ENCODE assay signal across 1 cellular context in the genomic region with DNA sequence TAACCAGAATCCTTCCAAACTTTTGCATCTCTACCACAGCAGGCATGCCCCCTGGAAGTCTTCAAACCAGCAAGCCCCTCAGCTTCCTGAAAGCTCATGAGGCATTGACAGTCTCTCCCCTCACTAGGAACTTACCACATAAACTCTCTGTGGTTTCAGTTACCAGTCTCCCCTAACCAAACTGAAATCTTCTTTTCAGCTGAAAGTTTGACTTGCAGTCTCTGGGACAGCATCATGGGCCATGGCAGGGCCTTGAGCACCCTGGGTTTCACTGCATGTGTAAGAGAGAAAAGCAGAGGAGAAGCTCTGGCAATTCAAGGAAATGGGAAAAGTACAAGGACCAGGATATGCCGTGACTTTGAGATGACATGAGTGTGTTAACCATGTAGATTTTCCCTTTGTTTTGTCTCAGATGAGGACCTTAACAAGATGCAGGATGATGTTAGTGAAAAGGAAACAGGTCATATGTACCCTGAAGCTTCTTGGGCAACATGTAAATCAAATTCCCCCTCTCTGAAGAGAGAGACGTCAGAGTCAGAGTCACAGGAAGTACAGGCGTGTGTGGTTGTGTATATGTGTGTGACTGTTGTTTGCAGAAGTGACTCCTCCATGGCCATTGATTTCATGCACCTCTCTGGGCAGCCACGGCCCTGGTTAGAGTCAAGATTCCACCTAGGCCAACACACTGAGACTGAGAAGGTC.
TF ChIP-seq lines count a peak whose summit lies in the region.

No MANE protein-coding gene starts in this region.

TF ChIP-seq in GM23338, 12 proteins besides CTCF, POLR2A, EP300 and RAD21 (continued from another document):
- TF ChIP-seq, protein P1, sequence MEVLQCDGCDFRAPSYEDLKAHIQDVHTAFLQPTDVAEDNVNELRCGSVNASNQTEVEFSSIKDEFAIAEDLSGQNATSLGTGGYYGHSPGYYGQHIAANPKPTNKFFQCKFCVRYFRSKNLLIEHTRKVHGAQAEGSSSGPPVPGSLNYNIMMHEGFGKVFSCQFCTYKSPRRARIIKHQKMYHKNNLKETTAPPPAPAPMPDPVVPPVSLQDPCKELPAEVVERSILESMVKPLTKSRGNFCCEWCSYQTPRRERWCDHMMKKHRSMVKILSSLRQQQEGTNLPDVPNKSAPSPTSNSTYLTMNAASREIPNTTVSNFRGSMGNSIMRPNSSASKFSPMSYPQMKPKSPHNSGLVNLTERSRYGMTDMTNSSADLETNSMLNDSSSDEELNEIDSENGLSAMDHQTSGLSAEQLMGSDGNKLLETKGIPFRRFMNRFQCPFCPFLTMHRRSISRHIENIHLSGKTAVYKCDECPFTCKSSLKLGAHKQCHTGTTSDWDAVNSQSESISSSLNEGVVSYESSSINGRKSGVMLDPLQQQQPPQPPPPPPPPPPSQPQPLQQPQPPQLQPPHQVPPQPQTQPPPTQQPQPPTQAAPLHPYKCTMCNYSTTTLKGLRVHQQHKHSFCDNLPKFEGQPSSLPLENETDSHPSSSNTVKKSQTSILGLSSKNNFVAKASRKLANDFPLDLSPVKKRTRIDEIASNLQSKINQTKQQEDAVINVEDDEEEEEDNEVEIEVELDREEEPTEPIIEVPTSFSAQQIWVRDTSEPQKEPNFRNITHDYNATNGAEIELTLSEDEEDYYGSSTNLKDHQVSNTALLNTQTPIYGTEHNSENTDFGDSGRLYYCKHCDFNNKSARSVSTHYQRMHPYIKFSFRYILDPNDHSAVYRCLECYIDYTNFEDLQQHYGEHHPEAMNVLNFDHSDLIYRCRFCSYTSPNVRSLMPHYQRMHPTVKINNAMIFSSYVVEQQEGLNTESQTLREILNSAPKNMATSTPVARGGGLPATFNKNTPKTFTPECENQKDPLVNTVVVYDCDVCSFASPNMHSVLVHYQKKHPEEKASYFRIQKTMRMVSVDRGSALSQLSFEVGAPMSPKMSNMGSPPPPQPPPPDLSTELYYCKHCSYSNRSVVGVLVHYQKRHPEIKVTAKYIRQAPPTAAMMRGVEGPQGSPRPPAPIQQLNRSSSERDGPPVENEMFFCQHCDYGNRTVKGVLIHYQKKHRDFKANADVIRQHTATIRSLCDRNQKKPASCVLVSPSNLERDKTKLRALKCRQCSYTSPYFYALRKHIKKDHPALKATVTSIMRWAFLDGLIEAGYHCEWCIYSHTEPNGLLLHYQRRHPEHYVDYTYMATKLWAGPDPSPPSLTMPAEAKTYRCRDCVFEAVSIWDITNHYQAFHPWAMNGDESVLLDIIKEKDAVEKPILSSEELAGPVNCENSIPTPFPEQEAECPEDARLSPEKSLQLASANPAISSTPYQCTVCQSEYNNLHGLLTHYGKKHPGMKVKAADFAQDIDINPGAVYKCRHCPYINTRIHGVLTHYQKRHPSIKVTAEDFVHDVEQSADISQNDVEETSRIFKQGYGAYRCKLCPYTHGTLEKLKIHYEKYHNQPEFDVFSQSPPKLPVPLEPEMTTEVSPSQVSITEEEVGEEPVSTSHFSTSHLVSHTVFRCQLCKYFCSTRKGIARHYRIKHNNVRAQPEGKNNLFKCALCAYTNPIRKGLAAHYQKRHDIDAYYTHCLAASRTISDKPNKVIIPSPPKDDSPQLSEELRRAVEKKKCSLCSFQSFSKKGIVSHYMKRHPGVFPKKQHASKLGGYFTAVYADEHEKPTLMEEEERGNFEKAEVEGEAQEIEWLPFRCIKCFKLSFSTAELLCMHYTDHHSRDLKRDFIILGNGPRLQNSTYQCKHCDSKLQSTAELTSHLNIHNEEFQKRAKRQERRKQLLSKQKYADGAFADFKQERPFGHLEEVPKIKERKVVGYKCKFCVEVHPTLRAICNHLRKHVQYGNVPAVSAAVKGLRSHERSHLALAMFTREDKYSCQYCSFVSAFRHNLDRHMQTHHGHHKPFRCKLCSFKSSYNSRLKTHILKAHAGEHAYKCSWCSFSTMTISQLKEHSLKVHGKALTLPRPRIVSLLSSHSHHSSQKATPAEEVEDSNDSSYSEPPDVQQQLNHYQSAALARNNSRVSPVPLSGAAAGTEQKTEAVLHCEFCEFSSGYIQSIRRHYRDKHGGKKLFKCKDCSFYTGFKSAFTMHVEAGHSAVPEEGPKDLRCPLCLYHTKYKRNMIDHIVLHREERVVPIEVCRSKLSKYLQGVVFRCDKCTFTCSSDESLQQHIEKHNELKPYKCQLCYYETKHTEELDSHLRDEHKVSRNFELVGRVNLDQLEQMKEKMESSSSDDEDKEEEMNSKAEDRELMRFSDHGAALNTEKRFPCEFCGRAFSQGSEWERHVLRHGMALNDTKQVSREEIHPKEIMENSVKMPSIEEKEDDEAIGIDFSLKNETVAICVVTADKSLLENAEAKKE (CRISPR knock-in tag; IDR thresholded peaks at IDR 0.05) = no peak
- TF ChIP-seq NANOG (IDR thresholded peaks at IDR 0.05; ENCODE audit: borderline replicate concordance) = no peak
- TF ChIP-seq, protein P2, sequence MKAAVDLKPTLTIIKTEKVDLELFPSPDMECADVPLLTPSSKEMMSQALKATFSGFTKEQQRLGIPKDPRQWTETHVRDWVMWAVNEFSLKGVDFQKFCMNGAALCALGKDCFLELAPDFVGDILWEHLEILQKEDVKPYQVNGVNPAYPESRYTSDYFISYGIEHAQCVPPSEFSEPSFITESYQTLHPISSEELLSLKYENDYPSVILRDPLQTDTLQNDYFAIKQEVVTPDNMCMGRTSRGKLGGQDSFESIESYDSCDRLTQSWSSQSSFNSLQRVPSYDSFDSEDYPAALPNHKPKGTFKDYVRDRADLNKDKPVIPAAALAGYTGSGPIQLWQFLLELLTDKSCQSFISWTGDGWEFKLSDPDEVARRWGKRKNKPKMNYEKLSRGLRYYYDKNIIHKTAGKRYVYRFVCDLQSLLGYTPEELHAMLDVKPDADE (IDR thresholded peaks at IDR 0.05) = no peak
- TF ChIP-seq POLR2AphosphoS5 (IDR thresholded peaks at IDR 0.05; ENCODE audit: low read depth) = no peak
TF ChIP-seq in GM23338: peak in this region for 0.
